Comparison of ENCODE assay signal across 22 cellular contexts in the genomic region with DNA sequence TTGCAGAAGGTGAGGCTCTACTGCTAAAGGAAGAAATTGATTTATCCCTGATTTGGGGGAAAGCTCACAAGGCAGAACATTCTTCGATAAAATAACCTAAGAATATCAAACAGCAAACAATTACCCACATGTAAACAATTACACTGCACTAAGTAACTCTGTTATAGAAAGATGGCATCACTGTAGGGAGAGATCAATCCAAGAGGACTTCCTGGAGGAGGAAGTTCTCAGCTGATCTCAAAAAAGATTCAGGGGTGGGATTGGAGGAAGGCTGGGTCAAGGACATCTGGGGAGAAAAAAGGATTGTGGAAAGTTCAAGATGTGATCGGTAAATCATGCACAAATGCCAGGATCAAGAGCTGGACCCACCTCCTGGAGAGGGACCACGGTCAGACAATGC.
DNase-seq lines count a peak whose midpoint lies in the region; ATAC-seq, FAIRE-seq and TF ChIP-seq lines count a peak whose summit lies in the region.
"Had no signal": no experiment of that assay in that cellular context is flagged by ENCODE, and none has a peak within 500 bp of the region (broad histone marks: within the 10 kb centered on the region; RNA-seq: fewer than 3 reads in every experiment).

No MANE protein-coding gene starts in this region.

- TF ChIP-seq RAD21 in HepG2 (CRISPR knock-in tag; IDR thresholded peaks at IDR 0.05), result no peak

- CTCF ChIA-PET in HepG2 (lab: Yijun Ruan, JAX; ENCODE audit: low intra/inter-chr PET ratio, low total read pairs), result no interaction called here

- no peaks in the 10 kb centered on the region for H3K4me1 ChIP-seq in HepG2 (ENCODE audit: insufficient read depth, low read length)
- H3K4me1 ChIP-seq in right lobe of liver, result no peaks in the 10 kb centered on the region
- H3K4me1 ChIP-seq in pancreas, result no peaks in the 10 kb centered on the region
- H3K4me1 ChIP-seq: BE2C, BLaER1, Caco-2 had no signal

- H3K36me3 Mint-ChIP-seq in brain, result peaks cover 5% of the 10 kb centered on the region
- H3K36me3 Mint-ChIP-seq: CD8-positive, alpha-beta T cell had no signal

- no peak overlapping the region for H2AFZ ChIP-seq in HepG2 (ENCODE audit: low read length)

- ATAC-seq in HepG2 (no peak), right lobe of liver (no peak), pancreas (no peak)
- ATAC-seq: CD8-positive, alpha-beta T cell had no signal

- FAIRE-seq in HepG2 (lab: Jason Lieb, UNC) (no peak), pancreas (lab: Jason Lieb, UNC) (no peak)
- FAIRE-seq: D721Med, G401.6, GM12891, GM19239 had no signal

- TF ChIP-seq POLR2A in HepG2 (IDR thresholded peaks at IDR 0.05; ENCODE audit: insufficient read depth in 1 of 2, low read depth in 2 of 2, low read length in 2 of 2) (no peak), right lobe of liver (IDR thresholded peaks at IDR 0.05) (no peak)

- DNase-seq in HepG2 (ENCODE audit: low spot score), result no peak
- DNase-seq in right lobe of liver, result no peak
- DNase-seq in WERI-Rb-1, result no peak
- DNase-seq in activated naive CD4-positive, alpha-beta T cell (lab: John Stamatoyannopoulos, UW), result no peak
- no peak for DNase-seq in H7
- no peak for DNase-seq in pancreas
- DNase-seq: ACHN; BE2C; C1 segment of cervical spinal cord; Caco-2; Calu3; CD4-positive, alpha-beta T cell; CD8-positive, alpha-beta T cell; DMS79 treated with DMSO at 0.1 percent for 48 hours; GF-D8 had no signal

- no peak overlapping the region for H3K27ac ChIP-seq in HepG2 (ENCODE audit: extremely low read length, insufficient read depth, low read length)
- H3K27ac ChIP-seq in right lobe of liver, result no peak overlapping the region
- H3K27ac ChIP-seq in WERI-Rb-1, result peak overlapping the region; percentile 58
- no peak overlapping the region for H3K27ac ChIP-seq in pancreas
- H3K27ac ChIP-seq: 22Rv1, BLaER1 had no signal

- peak overlapping the region; percentile 46 to 59 (median 54) for H3K27ac Mint-ChIP-seq in brain
- H3K27ac Mint-ChIP-seq: CD4-positive, alpha-beta T cell; CD8-positive, alpha-beta T cell had no signal

- H3K4me3 ChIP-seq in HepG2 (replicated peaks in 1 of 3; ENCODE audit: insufficient read depth in 1 of 3, low read depth in 2 of 3, low read length in 3 of 3) (no peak overlapping the region), right lobe of liver (no peak overlapping the region), WERI-Rb-1 (ENCODE audit: low read depth, low read length) (no peak overlapping the region), H7 (ENCODE audit: insufficient read depth, low read depth, low read length) (no peak overlapping the region), pancreas (no peak overlapping the region)
- H3K4me3 ChIP-seq: BLaER1 had no signal

- no peaks in the 10 kb centered on the region for H3K36me3 ChIP-seq in HepG2 (replicated peaks in 1 of 2; ENCODE audit: control insufficient read depth in 1 of 2, insufficient read depth in 2 of 2, low read length in 2 of 2)
- H3K36me3 ChIP-seq in right lobe of liver, result no peaks in the 10 kb centered on the region
- H3K36me3 ChIP-seq in WERI-Rb-1, result no peaks in the 10 kb centered on the region
- no peaks in the 10 kb centered on the region for H3K36me3 ChIP-seq in H7 (replicated peaks; ENCODE audit: control insufficient read depth, insufficient read depth, low read length)
- no peaks in the 10 kb centered on the region for H3K36me3 ChIP-seq in pancreas
- H3K36me3 ChIP-seq: BE2C, BLaER1 had no signal

- H3K9me3 ChIP-seq in HepG2 (ENCODE audit: low read length) (no peaks in the 10 kb centered on the region), right lobe of liver (no peaks in the 10 kb centered on the region), WERI-Rb-1 (ENCODE audit: severe bottlenecking) (no peaks in the 10 kb centered on the region), pancreas (no peaks in the 10 kb centered on the region)
- H3K9me3 ChIP-seq: BE2C had no signal

- H3K9ac ChIP-seq in HepG2 (ENCODE audit: insufficient read depth, low read depth, low read length), result no peak overlapping the region
- H3K9ac ChIP-seq: BLaER1 had no signal

- H3K27me3 Mint-ChIP-seq in brain, result peaks cover 18% of the 10 kb centered on the region

- no TSS peak for BruUV-seq in HepG2 (replicated peaks; lab: Mats Ljungman, UMichigan)

- no peak for TF ChIP-seq CTCF in HepG2 (CRISPR knock-in tag; IDR thresholded peaks at IDR 0.05)
- TF ChIP-seq CTCF in right lobe of liver (IDR thresholded peaks at IDR 0.05), result no peak
- no peak for TF ChIP-seq CTCF in WERI-Rb-1 (IDR thresholded peaks at IDR 0.05; ENCODE audit: low read depth, low read length)
- TF ChIP-seq CTCF in brain (conservative IDR thresholded peaks at IDR 0.05), result no peak
- no peak for TF ChIP-seq CTCF in pancreas (IDR thresholded peaks at IDR 0.05)

- TF ChIP-seq EP300 in HepG2 (IDR thresholded peaks at IDR 0.05; ENCODE audit: low read depth in 2 of 2, low read length in 2 of 2) (no peak), HepG2 (CRISPR knock-in tag; IDR thresholded peaks at IDR 0.05; ENCODE audit: borderline replicate concordance) (no peak)

- 34% methylated on average over 3 of the region's 3 CpGs for whole genome bisulfite sequencing in HepG2 (ENCODE audit: low lambda C conversion rate)
- WGBS in right lobe of liver (ENCODE audit: insufficient coverage, low coverage, low lambda C conversion rate, missing lambda C conversion rate), result 68% methylated on average over 3 of the region's 3 CpGs
- 64 to 84% methylated on average over 3 of the region's 3 CpGs for WGBS in pancreas, 2 donors

- POLR2A ChIA-PET in HepG2 (lab: Yijun Ruan, JAX), result no interaction called here

- peaks cover 4 to 17% (median 8%) of the 10 kb centered on the region in 5 experiments for H3K9me3 Mint-ChIP-seq in brain
- H3K9me3 Mint-ChIP-seq: CD8-positive, alpha-beta T cell had no signal

- H3K4me1 Mint-ChIP-seq in brain, result peaks cover 71% of the 10 kb centered on the region

- H3K4me2 ChIP-seq in HepG2 (ENCODE audit: low read depth, low read length), result no peak overlapping the region
- H3K4me2 ChIP-seq: BLaER1 had no signal

- H3K4me3 Mint-ChIP-seq in brain, result peak overlapping the region in 1 of 5 experiments; percentile 38
- H3K4me3 Mint-ChIP-seq: CD4-positive, alpha-beta T cell; CD8-positive, alpha-beta T cell had no signal

- H3K27me3 ChIP-seq in HepG2 (ENCODE audit: control insufficient read depth in 1 of 2, insufficient read depth in 2 of 2, low read length in 2 of 2), result peaks cover 5% of the 10 kb centered on the region in 2 experiments; a peak in 2 of 5 replicates
- H3K27me3 ChIP-seq in right lobe of liver, result no peaks in the 10 kb centered on the region
- H3K27me3 ChIP-seq in WERI-Rb-1 (ENCODE audit: insufficient read depth, low read depth, severe bottlenecking), result no peaks in the 10 kb centered on the region
- H3K27me3 ChIP-seq in H7 (ENCODE audit: control insufficient read depth, insufficient read depth, low read length), result no peaks in the 10 kb centered on the region
- no peaks in the 10 kb centered on the region for H3K27me3 ChIP-seq in pancreas
- H3K27me3 ChIP-seq: BE2C, BLaER1 had no signal

- in situ Hi-C loops in HepG2 (cut with HindIII; ENCODE audit: extremely low pct_ligation_motif_present, low pct_unique_long_range_greater_than_20kb), result no loop called here

- H3K79me2 ChIP-seq in HepG2 (ENCODE audit: insufficient read depth, low read length), result no peaks in the 10 kb centered on the region

- H4K20me1 ChIP-seq in HepG2 (ENCODE audit: insufficient read depth, low read length), result no peaks in the 10 kb centered on the region
- H4K20me1 ChIP-seq: BLaER1 had no signal

- intact Hi-C loops in HepG2 (cut with micrococcal nuclease; ENCODE audit: unreplicated experiment), result no loop called here
- intact Hi-C loops in right lobe of liver (cut with DNase I), result no loop called here
- intact Hi-C loops in pancreas (cut with DNase I), result no loop called here

TF ChIP-seq in HepG2, 621 proteins besides CTCF, POLR2A, EP300 and RAD21:
- TF ChIP-seq SMYD3 (CRISPR knock-in tag; IDR thresholded peaks at IDR 0.05) (no peak), ZFP36 (IDR thresholded peaks at IDR 0.05; ENCODE audit: borderline replicate concordance, low read depth, low read length, partially characterized antibody) (peak; percentile 82)
